Comparison of ENCODE assay signal across 8 cellular contexts in the genomic region with DNA sequence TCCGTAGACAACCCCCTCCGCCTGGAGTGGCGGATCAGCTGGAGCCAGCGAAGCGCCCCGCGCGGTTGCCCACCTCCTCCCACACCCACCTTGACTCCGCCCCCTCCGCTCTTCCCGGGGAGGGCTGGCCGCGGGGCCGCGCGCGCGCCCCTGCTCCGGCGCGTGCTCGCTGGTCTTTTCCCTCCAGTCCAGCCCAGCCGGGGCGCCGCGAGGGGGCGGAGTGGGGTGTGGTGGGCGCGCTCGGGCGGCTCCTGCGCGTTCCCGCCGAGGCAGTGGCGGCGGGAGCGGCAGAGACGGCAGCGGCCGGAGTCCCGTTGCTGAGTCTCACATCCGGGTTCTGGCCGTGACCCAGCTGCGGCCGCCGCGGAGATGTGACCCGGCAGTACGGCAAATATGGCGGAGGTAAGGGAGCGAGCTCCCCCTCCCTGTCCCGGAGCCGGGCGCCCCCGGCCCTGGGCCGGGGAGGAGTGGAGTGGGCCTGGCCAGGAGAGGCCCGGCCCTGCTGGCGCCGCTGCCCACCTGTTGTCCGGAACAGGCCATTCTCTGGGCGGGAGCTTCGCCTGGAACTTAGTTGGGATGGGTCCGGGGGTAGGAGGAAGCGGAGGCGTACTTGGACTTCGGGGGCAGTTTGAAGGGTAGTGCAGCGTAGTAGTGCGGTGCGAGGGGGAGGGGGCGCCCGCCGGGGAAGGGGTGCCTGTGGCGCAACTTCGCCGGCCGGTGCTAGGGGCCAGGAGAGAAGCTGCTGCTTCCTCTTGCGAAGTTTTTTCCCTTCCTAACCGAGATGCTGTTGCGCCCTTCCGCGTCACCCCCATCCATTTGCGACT. TPM values are rescaled to one million over a fixed set of nuclear protein-coding genes. Genes with fewer than 3 reads are reported as not detected.
DNase-seq lines count a peak whose midpoint lies in the region; ATAC-seq and TF ChIP-seq lines count a peak whose summit lies in the region.

No MANE protein-coding gene starts in this region.

- no peaks in the 10 kb centered on the region for H3K9me3 ChIP-seq in prostate gland

- H3K36me3 ChIP-seq in prostate gland: no peaks in the 10 kb centered on the region

- DNase-seq in NCI-H1436 treated with DMSO at 0.1 percent for 48 hours (lab: John Stamatoyannopoulos, UW) (peak; percentile 60), amygdala (lab: John Stamatoyannopoulos, UW) (peak; percentile 51 to 96 (median 89)), left ventricle myocardium superior (peak; percentile 98), prostate gland (ENCODE audit: low spot score) (peak; percentile 91), ureter (ENCODE audit: low spot score) (peak; percentile 95)

- H3K27ac Mint-ChIP-seq in T-helper 1 cell treated with Interleukin-12 subunit alpha and Interleukin-12 subunit beta and Interleukin-4 antibody, amounts not matched to agents 30 μg/mL and 1 μg/mL, for 36 hours: peak overlapping the region; percentile 87

- H3K4me3 ChIP-seq in prostate gland: peak overlapping the region; percentile 74 to 89

- H3K36me3 Mint-ChIP-seq in T-helper 1 cell treated with Interleukin-12 subunit alpha and Interleukin-12 subunit beta and Interleukin-4 antibody, amounts not matched to agents 30 μg/mL and 1 μg/mL, for 36 hours (ENCODE audit: low read depth): peaks cover 7% of the 10 kb centered on the region

- peak; percentile 33 to 73 (median 59) for TF ChIP-seq CTCF in prostate gland (IDR thresholded peaks at IDR 0.05)

- ATAC-seq in GM18499 (IDR thresholded peaks at IDR 0.05; ENCODE audit: insufficient read depth, unreplicated experiment) (peak; percentile 35), HG02870 (IDR thresholded peaks at IDR 0.05; ENCODE audit: unreplicated experiment) (peak; percentile 60), left ventricle myocardium superior (peak; percentile 90)

- no peaks in the 10 kb centered on the region for H3K27me3 Mint-ChIP-seq in T-helper 1 cell treated with Interleukin-12 subunit alpha and Interleukin-12 subunit beta and Interleukin-4 antibody, amounts not matched to agents 30 μg/mL and 1 μg/mL, for 36 hours (ENCODE audit: low read depth)

- no peaks in the 10 kb centered on the region for H3K4me1 ChIP-seq in prostate gland (replicated peaks)

- intact Hi-C loops in left ventricle myocardium superior (cut with micrococcal nuclease) (no loop called here), prostate gland (cut with DNase I) (loop anchor here (5.0 to 10.0 kb wide), 2 partner anchors 55 to 122 kb away; partner anchors contain the start of gene SLC35D1)

- peak overlapping the region; percentile 97 for H3K27ac ChIP-seq in prostate gland

- H3K4me1 Mint-ChIP-seq in T-helper 1 cell treated with Interleukin-12 subunit alpha and Interleukin-12 subunit beta and Interleukin-4 antibody, amounts not matched to agents 30 μg/mL and 1 μg/mL, for 36 hours (ENCODE audit: low read depth): peaks cover 55% of the 10 kb centered on the region

- TF ChIP-seq POLR2A in prostate gland (IDR thresholded peaks at IDR 0.05): peak; percentile 87

- H3K4me3 Mint-ChIP-seq in T-helper 1 cell treated with Interleukin-12 subunit alpha and Interleukin-12 subunit beta and Interleukin-4 antibody, amounts not matched to agents 30 μg/mL and 1 μg/mL, for 36 hours: peak overlapping the region; percentile 90

- WGBS in prostate gland: under 1% methylated on average over 61 of the region's 83 CpGs

- no peaks in the 10 kb centered on the region for H3K27me3 ChIP-seq in prostate gland (replicated peaks; ENCODE audit: insufficient read depth)

- no peaks in the 10 kb centered on the region for H3K9me3 Mint-ChIP-seq in T-helper 1 cell treated with Interleukin-12 subunit alpha and Interleukin-12 subunit beta and Interleukin-4 antibody, amounts not matched to agents 30 μg/mL and 1 μg/mL, for 36 hours

RNA-seq across cellular contexts. Expression of gene MIER1, which starts 5.4 kb away (rescaled TPM):
- total RNA-seq in left ventricle myocardium superior (19.1 TPM), prostate gland (10 to 100 TPM; 22.2 to 45.6 TPM), ureter (48.4 TPM)

RNA-seq across cellular contexts. Expression of gene DNAI4, which starts 5.6 kb away (rescaled TPM):
- total RNA-seq in left ventricle myocardium superior (8.4 TPM), prostate gland (1 to 10 TPM; 8.0 to 8.5 TPM), ureter (17.2 TPM)

Comparison
In these comparisons a context has a peak if more than half of its experiments do, and no peak if none do; other contexts are left out.
1. Peak in every context shown above with its lines: DNase-seq, ATAC-seq, H3K4me3 ChIP-seq and H3K27ac ChIP-seq.
2. ATAC-seq: peak in every context shown above with its lines; median percentile 90 in left ventricle myocardium superior; 60 in HG02870; 35 in GM18499.